In the genomic region with DNA sequence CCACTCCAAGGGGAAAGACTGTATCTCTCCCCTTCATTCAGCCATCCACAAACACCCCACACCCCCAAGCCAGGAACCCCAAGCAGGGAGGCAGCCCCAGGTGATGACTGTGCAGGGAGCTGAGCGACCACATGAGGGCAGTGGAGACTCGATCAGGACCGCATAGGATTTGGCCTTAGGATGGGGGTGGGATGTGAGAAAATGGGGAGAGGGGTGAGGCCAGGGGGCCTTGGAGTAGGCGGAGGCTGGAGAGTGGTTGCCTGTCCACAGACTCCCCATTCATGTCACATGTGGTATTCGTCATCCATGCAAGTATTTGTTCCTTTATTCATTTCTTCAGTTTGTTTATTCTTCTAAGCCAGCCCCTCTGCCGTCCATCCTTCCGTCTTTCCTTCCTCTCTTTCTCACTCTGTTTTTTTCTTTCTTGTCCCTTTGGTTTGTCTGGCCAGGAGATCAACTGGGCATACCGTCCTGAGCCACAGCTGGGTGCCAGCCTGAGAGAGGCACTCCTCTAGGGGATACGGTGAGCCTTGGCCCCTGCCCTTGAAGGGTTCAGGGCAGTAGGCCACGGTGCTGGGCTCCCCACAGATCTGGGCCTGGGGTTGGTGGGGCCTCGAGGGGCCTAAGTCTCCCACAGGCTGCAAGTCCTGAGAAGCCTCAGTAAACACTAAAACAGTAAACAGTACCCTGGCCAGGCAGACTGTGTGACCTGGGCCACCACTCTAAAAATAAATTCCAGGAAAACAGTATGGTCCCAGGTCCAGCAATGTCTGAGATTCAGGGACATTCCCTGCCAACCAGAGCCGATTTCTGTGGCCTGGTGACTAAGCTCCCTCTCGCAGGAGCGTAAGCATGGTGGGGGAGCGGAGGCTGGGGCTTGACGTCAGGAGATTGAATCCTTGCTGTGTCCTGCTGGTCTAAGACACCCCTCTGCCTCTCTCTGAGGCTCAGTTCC, we compare ENCODE assay signal across 1 cellular context.
TF ChIP-seq lines count a peak whose summit lies in the region.

No MANE protein-coding gene starts in this region.

TF ChIP-seq in H1, 55 proteins besides CTCF, POLR2A, EP300 and RAD21:
- TF ChIP-seq SIN3A (conservative IDR thresholded peaks at IDR 0.05 in 1 of 2, IDR thresholded peaks at IDR 0.05 in 1 of 2; ENCODE audit: low read depth in 1 of 2, low read length in 2 of 2) = 0 out of 4 replicates have a peak, but pooled peaks of 1 of the 2 experiments have one; percentile 6
- 0 out of 2 replicates have a peak, but pooled peaks have one; percentile 42 for TF ChIP-seq YY1 (IDR thresholded peaks at IDR 0.05; ENCODE audit: low read depth, low read length)
- peak; percentile 74 for TF ChIP-seq CREB1 (IDR thresholded peaks at IDR 0.05)
- TF ChIP-seq, protein P1, sequence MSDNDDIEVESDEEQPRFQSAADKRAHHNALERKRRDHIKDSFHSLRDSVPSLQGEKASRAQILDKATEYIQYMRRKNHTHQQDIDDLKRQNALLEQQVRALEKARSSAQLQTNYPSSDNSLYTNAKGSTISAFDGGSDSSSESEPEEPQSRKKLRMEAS (IDR thresholded peaks at IDR 0.05) = 0 out of 2 replicates have a peak, but pooled peaks have one; percentile 12
- 0 out of 2 replicates have a peak, but pooled peaks have one; percentile 63 for TF ChIP-seq GABPA (IDR thresholded peaks at IDR 0.05; ENCODE audit: borderline replicate concordance, insufficient read depth, low read length)
- no peak for TF ChIP-seq SP4 (IDR thresholded peaks at IDR 0.05; ENCODE audit: low read length)
